Comparison of ENCODE assay signal across 25 cellular contexts in the genomic region with DNA sequence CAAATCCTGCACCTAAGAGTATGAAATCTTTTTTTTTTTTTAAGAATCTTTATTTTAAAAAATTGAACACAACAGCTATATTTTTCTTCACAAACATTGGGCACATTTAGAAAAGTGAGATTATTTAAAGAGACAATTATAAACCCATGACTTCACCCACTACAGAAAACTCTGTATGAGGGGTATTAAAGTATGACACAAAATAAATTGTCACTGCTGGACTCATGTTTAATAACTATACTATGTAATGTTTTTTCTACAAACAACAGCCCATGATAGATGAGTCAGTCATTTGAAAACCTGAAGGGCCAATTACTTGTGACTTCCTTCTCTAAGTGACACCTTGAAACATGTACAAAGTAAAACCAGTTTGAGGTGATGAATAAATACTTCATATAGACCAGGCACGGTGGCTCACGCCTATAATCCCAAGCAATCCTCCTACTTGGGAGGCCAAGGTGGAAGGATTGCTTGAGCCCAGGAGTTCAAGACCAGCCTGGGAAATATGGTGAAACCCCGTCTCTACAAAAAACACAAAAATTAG.
"Had no signal": no experiment of that assay in that cellular context is flagged by ENCODE, and none has a peak within 500 bp of the region (broad histone marks: within the 10 kb centered on the region; RNA-seq: fewer than 3 reads in every experiment).

No MANE protein-coding gene starts in this region.

- H3K27me3 Mint-ChIP-seq: memory B cell; stimulated activated naive B cell treated with anti-CD40 and anti-IgM and Interleukin-4, amounts not matched to agents 10 μg/mL and 1 μg/mL and 100 μg/mL, for 72 hours; stimulated activated naive CD8-positive, alpha-beta T cell treated with anti-CD3 and anti-CD28 coated beads, Interleukin-15, amount 100 ng/mL, for 72 hours had no signal

- FAIRE-seq: keratinocyte had no signal

- H3K4me2 ChIP-seq: neural progenitor cell had no signal

- H3K4me3 ChIP-seq: left ventricle myocardium inferior, lower lobe of right lung, neural progenitor cell, ovary, right atrium auricular region, sigmoid colon, skin epidermis, testis, tibial nerve, upper lobe of right lung, vagina had no signal

- H3K4me1 ChIP-seq: foreskin keratinocyte, left ventricle myocardium inferior, lower lobe of right lung, neural progenitor cell, right atrium auricular region, sigmoid colon, testis, tibial nerve, upper lobe of right lung, vagina had no signal

- H3K27ac ChIP-seq: foreskin keratinocyte, left ventricle myocardium inferior, lower lobe of right lung, neural progenitor cell, ovary, right atrium auricular region, sigmoid colon, skin epidermis, testis, tibial nerve, upper lobe of right lung, vagina had no signal

- H3K4me3 Mint-ChIP-seq: endodermal cell; immature natural killer cell; memory B cell; mesothelial cell of epicardium; natural killer cell; neural progenitor cell; stimulated activated naive B cell treated with anti-CD40 and anti-IgM and Interleukin-4, amounts not matched to agents 10 μg/mL and 1 μg/mL and 100 μg/mL, for 72 hours; stimulated activated naive CD8-positive, alpha-beta T cell treated with anti-CD3 and anti-CD28 coated beads, Interleukin-15, amount 100 ng/mL, for 72 hours had no signal

- H3K9me3 ChIP-seq: lower lobe of right lung, ovary, right atrium auricular region, sigmoid colon, testis, tibial nerve, upper lobe of right lung, vagina had no signal

- DNase-seq: effector CD4-positive, alpha-beta T cell; endodermal cell; immature natural killer cell; left cardiac atrium; left ventricle myocardium inferior; lower lobe of right lung; natural killer cell; nucleus accumbens; ovary; sigmoid colon; stimulated activated CD4-positive, alpha-beta T cell treated with anti-CD3 and anti-CD28 coated beads, Interleukin-2, amount 100 ng/mL, for 24 hours; stimulated activated CD4-positive, alpha-beta T cell treated with anti-CD3 and anti-CD28 coated beads, Interleukin-4, amount 100 ng/mL, for 4 hours; stimulated activated naive B cell treated with anti-CD40 and anti-IgM and Interleukin-4, amounts not matched to agents 10 μg/mL and 1 μg/mL and 100 μg/mL, for 72 hours; stimulated activated naive CD8-positive, alpha-beta T cell treated with anti-CD3 and anti-CD28 coated beads, Interleukin-15, amount 100 ng/mL, for 72 hours; testis; upper lobe of right lung had no signal

- H3K4me1 Mint-ChIP-seq: endodermal cell; immature natural killer cell; memory B cell; mesothelial cell of epicardium; natural killer cell; neural progenitor cell; stimulated activated naive B cell treated with anti-CD40 and anti-IgM and Interleukin-4, amounts not matched to agents 10 μg/mL and 1 μg/mL and 100 μg/mL, for 72 hours; stimulated activated naive CD8-positive, alpha-beta T cell treated with anti-CD3 and anti-CD28 coated beads, Interleukin-15, amount 100 ng/mL, for 72 hours had no signal

- H3K9me3 Mint-ChIP-seq: immature natural killer cell; memory B cell; natural killer cell; neural progenitor cell; stimulated activated naive CD8-positive, alpha-beta T cell treated with anti-CD3 and anti-CD28 coated beads, Interleukin-15, amount 100 ng/mL, for 72 hours had no signal

- H3K27ac Mint-ChIP-seq: endodermal cell; immature natural killer cell; memory B cell; mesothelial cell of epicardium; neural progenitor cell; stimulated activated naive B cell treated with anti-CD40 and anti-IgM and Interleukin-4, amounts not matched to agents 10 μg/mL and 1 μg/mL and 100 μg/mL, for 72 hours had no signal

- ATAC-seq: foreskin keratinocyte; left cardiac atrium; lower lobe of right lung; natural killer cell; stimulated activated naive B cell treated with anti-CD40 and anti-IgM and Interleukin-4, amounts not matched to agents 10 μg/mL and 1 μg/mL and 100 μg/mL, for 72 hours; stimulated activated naive CD8-positive, alpha-beta T cell treated with anti-CD3 and anti-CD28 coated beads, Interleukin-15, amount 100 ng/mL, for 72 hours; upper lobe of right lung had no signal
